1 cellular context compared by ENCODE assay signal in genomic region chr13:110615322-110616102, GRCh38.
TF ChIP-seq lines count a peak whose summit lies in the region.

Gene NAXD, plus strand, starts transcription at chr13:110615545. Its CDS starts 57 bp downstream, at chr13:110615602.

TF ChIP-seq in GM23338, 12 proteins besides CTCF, POLR2A, EP300 and RAD21 (continued from another document):
- no peak for TF ChIP-seq ZNF462 (CRISPR knock-in tag; IDR thresholded peaks at IDR 0.05)
- no peak for TF ChIP-seq EZH2phosphoT487 (IDR thresholded peaks at IDR 0.05; ENCODE audit: unreplicated experiment)
- TF ChIP-seq POLR2AphosphoS5 (IDR thresholded peaks at IDR 0.05; ENCODE audit: low read depth), result peak; percentile 61
